ENCODE assay signal across 9 cellular contexts in the genomic region with DNA sequence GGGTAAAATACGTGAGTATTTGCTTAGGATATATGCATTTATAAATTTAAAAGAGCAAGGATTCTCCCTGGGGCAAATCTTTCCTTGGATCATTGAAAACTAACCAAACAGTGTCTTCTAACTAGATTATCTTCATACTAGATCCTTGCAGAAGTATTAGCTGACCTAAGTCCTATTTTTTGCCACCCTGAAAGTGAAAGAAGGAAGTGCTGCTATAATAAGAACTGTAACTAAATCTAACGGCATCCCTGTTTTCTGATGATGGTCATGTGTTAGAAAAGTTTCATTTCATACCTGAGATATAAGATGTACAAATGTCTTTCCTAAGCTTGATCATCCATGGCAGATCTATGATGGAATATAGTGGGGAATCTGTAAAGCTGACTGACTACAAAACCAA.
DNase-seq lines count a peak whose midpoint lies in the region; ATAC-seq lines count a peak whose summit lies in the region.
"Had no signal": no experiment of that assay in that cellular context is flagged by ENCODE, and none has a peak within 500 bp of the region (broad histone marks: within the 10 kb centered on the region; RNA-seq: fewer than 3 reads in every experiment).

No MANE protein-coding gene starts in this region.

- no peaks in the 10 kb centered on the region for H3K4me1 ChIP-seq in mesendoderm (ENCODE audit: control insufficient read depth, low read depth, low read length)

- H3K4me2 ChIP-seq in mesendoderm (ENCODE audit: low read length): no peak overlapping the region

- no peak overlapping the region for H3K23ac ChIP-seq in mesendoderm (ENCODE audit: low read length)

- peak; percentile 45 for ATAC-seq in GM18909 (IDR thresholded peaks at IDR 0.05; ENCODE audit: poor library complexity, unreplicated experiment)
- no peak for ATAC-seq in GM19467 (IDR thresholded peaks at IDR 0.05; ENCODE audit: unreplicated experiment)
- no peak for ATAC-seq in GM18519 (IDR thresholded peaks at IDR 0.05; ENCODE audit: low FRiP score, unreplicated experiment)

- H3K9me3 Mint-ChIP-seq in dendritic cell treated with granulocyte-macrophage colony-stimulating factor and Interleukin-4, amounts not matched to agents 40 ng/mL and 50 ng/mL, for 4 days: no peaks in the 10 kb centered on the region

- no peak overlapping the region for H2BK120ac ChIP-seq in mesendoderm (ENCODE audit: low read depth, low read length)

- H3K27ac Mint-ChIP-seq in dendritic cell treated with granulocyte-macrophage colony-stimulating factor and Interleukin-4, amounts not matched to agents 40 ng/mL and 50 ng/mL, for 4 days: peak overlapping the region; percentile 86

- peak overlapping the region; percentile 32 for H3K4me3 Mint-ChIP-seq in dendritic cell treated with granulocyte-macrophage colony-stimulating factor and Interleukin-4, amounts not matched to agents 40 ng/mL and 50 ng/mL, for 4 days

- H2BK15ac ChIP-seq in mesendoderm (replicated peaks; ENCODE audit: low read depth): no peak overlapping the region

- no peaks in the 10 kb centered on the region for H3K79me2 ChIP-seq in mesendoderm (ENCODE audit: control insufficient read depth, insufficient read depth, low read length)

- H3K36me3 Mint-ChIP-seq in dendritic cell treated with granulocyte-macrophage colony-stimulating factor and Interleukin-4, amounts not matched to agents 40 ng/mL and 50 ng/mL, for 4 days (ENCODE audit: low read depth): no peaks in the 10 kb centered on the region

- WGBS in mesendoderm (ENCODE audit: extremely low coverage, insufficient coverage, low lambda C conversion rate): no CpG with 5 or more reads among the region's 2 CpGs

- no peak overlapping the region for H3K9ac ChIP-seq in mesendoderm (ENCODE audit: low read length)

- no peak overlapping the region for H4K8ac ChIP-seq in mesendoderm (ENCODE audit: low read depth, low read length)

- DNase-seq in HT-29 (ENCODE audit: low spot score) (peak; percentile 10), renal cortical epithelial cell (ENCODE audit: low read depth) (peak; percentile 27), mesendoderm (no peak), H4 (ENCODE audit: low spot score) (no peak)
- DNase-seq: hippocampal formation had no signal

- no peak overlapping the region for H2AK5ac ChIP-seq in mesendoderm (ENCODE audit: low read length)

- no peaks in the 10 kb centered on the region for H3K36me3 ChIP-seq in mesendoderm (ENCODE audit: control insufficient read depth, insufficient read depth, low read length)

- peaks cover 23% of the 10 kb centered on the region for H3K4me1 Mint-ChIP-seq in dendritic cell treated with granulocyte-macrophage colony-stimulating factor and Interleukin-4, amounts not matched to agents 40 ng/mL and 50 ng/mL, for 4 days (ENCODE audit: low read depth)

- H3K4ac ChIP-seq in mesendoderm (ENCODE audit: low read depth, low read length): no peak overlapping the region

- peaks cover 1% of the 10 kb centered on the region for H3K27me3 Mint-ChIP-seq in dendritic cell treated with granulocyte-macrophage colony-stimulating factor and Interleukin-4, amounts not matched to agents 40 ng/mL and 50 ng/mL, for 4 days

- H2BK5ac ChIP-seq in mesendoderm (ENCODE audit: low read length): no peak overlapping the region

- no peaks in the 10 kb centered on the region for H3K79me1 ChIP-seq in mesendoderm (ENCODE audit: low read length)

- H4K5ac ChIP-seq in mesendoderm (ENCODE audit: low read length): no peak overlapping the region

- no peak overlapping the region for H3K18ac ChIP-seq in mesendoderm (ENCODE audit: low read length)

- H3K4me3 ChIP-seq in mesendoderm (ENCODE audit: low read length): no peak overlapping the region

- intact Hi-C loops in dendritic cell treated with granulocyte-macrophage colony-stimulating factor and Interleukin-4, amounts not matched to agents 40 ng/mL and 50 ng/mL, for 4 days (cut with micrococcal nuclease): no loop called here

- no peaks in the 10 kb centered on the region for H3K27me3 ChIP-seq in mesendoderm (ENCODE audit: insufficient read depth, low read length, poor library complexity)

- H3K27ac ChIP-seq in mesendoderm (ENCODE audit: low read depth, low read length): no peak overlapping the region

- no peak overlapping the region for H3K56ac ChIP-seq in mesendoderm (ENCODE audit: low read length)

Comparison
In these comparisons a context has a peak if more than half of its experiments do, and no peak if none do; other contexts are left out.
1. DNase-seq: peak in HT-29 (single experiment) and renal cortical epithelial cell (single experiment); none in mesendoderm (single experiment) and H4 (single experiment).